15 cellular contexts compared by ENCODE assay signal in genomic region chr9:115024925-115025535, GRCh38.
A peak's percentile ranks its signal among the peaks of the same experiment; 100 is the strongest.
DNase-seq lines count a peak whose midpoint lies in the region; ATAC-seq and TF ChIP-seq lines count a peak whose summit lies in the region.
"Had no signal": no experiment of that assay in that cellular context is flagged by ENCODE, and none has a peak within 500 bp of the region (broad histone marks: within the 10 kb centered on the region; RNA-seq: fewer than 3 reads in every experiment).

No MANE protein-coding gene starts in this region.

- peak; percentile 71 for DNase-seq in astrocyte of the hippocampus (ENCODE audit: low read depth, low spot score)
- peak; percentile 30 for DNase-seq in left kidney (ENCODE audit: low read depth, low spot score)
- no peak for DNase-seq in smooth muscle cell (lab: John Stamatoyannopoulos, UW; ENCODE audit: unreplicated experiment)
- DNase-seq in cerebellum (ENCODE audit: low spot score), result no peak
- DNase-seq in brain microvascular endothelial cell, result no peak
- DNase-seq: ACHN; CD4-positive, CD25-positive, alpha-beta regulatory T cell; GF-D8; KBM-7; NCI-H1092; Right ventricle myocardium superior had no signal

- H3K9ac ChIP-seq in smooth muscle cell (ENCODE audit: low read depth), result no peak overlapping the region

- H3K4me3 ChIP-seq in HEK293 (ENCODE audit: low read depth, low read length), result no peak overlapping the region
- no peak overlapping the region for H3K4me3 ChIP-seq in smooth muscle cell
- no peak overlapping the region for H3K4me3 ChIP-seq in brain microvascular endothelial cell (ENCODE audit: low read depth, low read length)

- H3F3A ChIP-seq in smooth muscle cell (ENCODE audit: low read depth), result peaks cover 30% of the 10 kb centered on the region

- no peaks in the 10 kb centered on the region for H3K79me2 ChIP-seq in smooth muscle cell (ENCODE audit: low read depth)

- POLR2A ChIA-PET in HEK293 (lab: Yijun Ruan, JAX), result interaction anchor here (1.0 to 1.2 kb wide), 2 partner anchors 93 to 118 kb away, joined by 3 read pairs; partner anchors contain the start of gene TNC

- no peak overlapping the region for H2AFZ ChIP-seq in smooth muscle cell (ENCODE audit: low read depth)

- H3K4me2 ChIP-seq in smooth muscle cell, result no peak overlapping the region

- H3K27me3 ChIP-seq in smooth muscle cell (ENCODE audit: low read depth) (no peaks in the 10 kb centered on the region), brain microvascular endothelial cell (replicated peaks) (no peaks in the 10 kb centered on the region)

- 59% methylated on average over 5 of the region's 5 CpGs for WGBS in smooth muscle cell (ENCODE audit: low lambda C conversion rate)

- TF ChIP-seq CTCF in HEK293 (tag by site-specific recombination; IDR thresholded peaks at IDR 0.05) (no peak), smooth muscle cell (IDR thresholded peaks at IDR 0.05; ENCODE audit: borderline replicate concordance, insufficient read depth, poor library complexity, severe bottlenecking) (no peak), brain microvascular endothelial cell (IDR thresholded peaks at IDR 0.05; ENCODE audit: low read depth, low read length, missing control alignments) (no peak)

- H3K4me1 ChIP-seq in HEK293 (ENCODE audit: control insufficient read depth, insufficient read depth, low read length), result no peaks in the 10 kb centered on the region
- no peaks in the 10 kb centered on the region for H3K4me1 ChIP-seq in smooth muscle cell (ENCODE audit: low read depth)

- no peak overlapping the region for H3K27ac ChIP-seq in HEK293 (ENCODE audit: extremely low read depth, low read depth, low read length)
- H3K27ac ChIP-seq in smooth muscle cell (ENCODE audit: low read depth), result peak overlapping the region; percentile 59
- no peak overlapping the region for H3K27ac ChIP-seq in brain microvascular endothelial cell

- no peaks in the 10 kb centered on the region for H3K36me3 ChIP-seq in HEK293 (ENCODE audit: control insufficient read depth in 2 of 2, insufficient read depth in 1 of 2, low read length in 2 of 2)
- peaks cover 11% of the 10 kb centered on the region for H3K36me3 ChIP-seq in smooth muscle cell (ENCODE audit: low read depth)
- H3K36me3 ChIP-seq in brain microvascular endothelial cell (replicated peaks), result no peaks in the 10 kb centered on the region

- CTCF ChIA-PET in HEK293 (lab: Yijun Ruan, JAX), result interaction anchor here (0.8 to 1.2 kb wide), 4 partner anchors 9 to 35 kb away, joined by 3 to 5 read pairs (median 4); no protein-coding TSS in a partner anchor

- in situ Hi-C loops in brain microvascular endothelial cell (cut with HindIII; ENCODE audit: low pct_ligation_motif_present, low sequenced_read_pairs), result loop anchor here (25.0 kb wide), 1 partner anchor 338 kb away; the partner anchor contains the start of gene TEX48

- H3K9me3 ChIP-seq in HEK293 (ENCODE audit: control insufficient read depth, insufficient read depth, low read depth, low read length), result no peaks in the 10 kb centered on the region
- H3K9me3 ChIP-seq in smooth muscle cell (replicated peaks; ENCODE audit: low read depth), result no peaks in the 10 kb centered on the region

- H4K20me1 ChIP-seq in smooth muscle cell (ENCODE audit: low read depth), result no peaks in the 10 kb centered on the region

- ATAC-seq in HG03342 (IDR thresholded peaks at IDR 0.05; ENCODE audit: unreplicated experiment), result no peak
- ATAC-seq: HCT116, Panc1 had no signal

TF ChIP-seq in HEK293, 187 proteins besides CTCF, POLR2A, EP300 and RAD21:
- TF ChIP-seq ZNF600 (tag by site-specific recombination; IDR thresholded peaks at IDR 0.05), result no peak
- no peak for TF ChIP-seq SCRT1 (tag by site-specific recombination; IDR thresholded peaks at IDR 0.05; ENCODE audit: borderline replicate concordance)
- TF ChIP-seq ZNF248 (tag by site-specific recombination; IDR thresholded peaks at IDR 0.05), result no peak
- TF ChIP-seq AEBP2 (tag by site-specific recombination; IDR thresholded peaks at IDR 0.05; ENCODE audit: borderline replicate concordance), result no peak
- TF ChIP-seq HOXD13 (CRISPR knock-in tag; IDR thresholded peaks at IDR 0.05; ENCODE audit: borderline replicate concordance), result peak; percentile 18; the same call in 1 of the 2 replicates
- no peak for TF ChIP-seq MYNN (tag by site-specific recombination; IDR thresholded peaks at IDR 0.05; ENCODE audit: borderline replicate concordance)
- TF ChIP-seq ZNF704 (tag by site-specific recombination; IDR thresholded peaks at IDR 0.05), result no peak
TF ChIP-seq in HEK293: peak in this region for 1.

Comparison
In these comparisons a context has a peak if more than half of its experiments do, and no peak if none do; other contexts are left out.
1. DNase-seq: peak in astrocyte of the hippocampus (single experiment) and left kidney (single experiment); none in smooth muscle cell (single experiment), cerebellum (single experiment) and brain microvascular endothelial cell (single experiment).